Comparison of ENCODE assay signal across 8 cellular contexts in genomic region chr15:88623061-88623460, GRCh38. TPM values are rescaled to one million over a fixed set of nuclear protein-coding genes. Genes with fewer than 3 reads are reported as not detected.
A peak's percentile ranks its signal among the peaks of the same experiment; 100 is the strongest.
DNase-seq lines count a peak whose midpoint lies in the region; ATAC-seq and TF ChIP-seq lines count a peak whose summit lies in the region.

No MANE protein-coding gene starts in this region.

- no peak overlapping the region for H2BK15ac ChIP-seq in neuronal stem cell (ENCODE audit: low read length)

- POLR2A ChIA-PET in HEK293T (lab: Yijun Ruan, JAX) = no interaction called here

- H3K79me1 ChIP-seq in neuronal stem cell (ENCODE audit: low read depth, low read length) = peaks cover 8% of the 10 kb centered on the region

- no CpG with 5 or more reads among the region's 2 CpGs for WGBS in neuronal stem cell (ENCODE audit: extremely low coverage in 2 of 2, insufficient read length in 2 of 2, insufficient replicate concordance in 1 of 2), 2 donors

- H4K91ac ChIP-seq in neuronal stem cell (ENCODE audit: low read depth, low read length, poor library complexity) = no peak overlapping the region

- H3K4me3 ChIP-seq in SK-N-MC (peak overlapping the region; percentile 97), neuronal stem cell (ENCODE audit: low read length in 2 of 2) (peak overlapping the region in 1 of 2 donors; percentile 94)
- H3K4me3 ChIP-seq in effector memory CD4-positive, alpha-beta T cell (ENCODE audit: insufficient read depth, low read depth, low read length, poor library complexity, severe bottlenecking) = peak overlapping the region; percentile 18

- H2AFZ ChIP-seq in neuronal stem cell (ENCODE audit: low read length) = no peak overlapping the region

- no peak overlapping the region for H2BK5ac ChIP-seq in neuronal stem cell (ENCODE audit: low read length)

- no peak overlapping the region for H2AK5ac ChIP-seq in neuronal stem cell (ENCODE audit: low read depth, low read length)

- H3K14ac ChIP-seq in neuronal stem cell (ENCODE audit: low read length) = no peak overlapping the region

- H3K23ac ChIP-seq in neuronal stem cell (ENCODE audit: low read depth, low read length, poor library complexity) = no peak overlapping the region

- no peak overlapping the region for H2BK12ac ChIP-seq in neuronal stem cell (ENCODE audit: low read length)

- H3K27ac ChIP-seq in SK-N-MC (no peak overlapping the region), neuronal stem cell (replicated peaks; ENCODE audit: low read length) (no peak overlapping the region), caudate nucleus (ENCODE audit: low read depth, low read length) (no peak overlapping the region)
- H3K27ac ChIP-seq in effector memory CD4-positive, alpha-beta T cell (ENCODE audit: insufficient read depth, low read length, poor library complexity, severe bottlenecking) = peak overlapping the region; percentile 87

- H3K36me3 ChIP-seq in SK-N-MC (ENCODE audit: insufficient read depth, low read length) (peaks cover 23% of the 10 kb centered on the region; the same call in 1 of the 2 replicates), neuronal stem cell (replicated peaks in 1 of 2; ENCODE audit: control insufficient read depth in 2 of 2, insufficient read depth in 2 of 2, low read length in 2 of 2) (peaks cover 18 to 56% of the 10 kb centered on the region in 2 donors)
- no peaks in the 10 kb centered on the region for H3K36me3 ChIP-seq in effector memory CD4-positive, alpha-beta T cell (ENCODE audit: control insufficient read depth, insufficient read depth, low read length)

- ATAC-seq in HG03565 (IDR thresholded peaks at IDR 0.05; ENCODE audit: unreplicated experiment) = no peak

- peaks cover 58% of the 10 kb centered on the region for H3K4me1 ChIP-seq in effector memory CD4-positive, alpha-beta T cell (ENCODE audit: control insufficient read depth, insufficient read depth, low read length, poor library complexity, severe bottlenecking)
- peaks cover 16 to 17% of the 10 kb centered on the region in 2 donors for H3K4me1 ChIP-seq in neuronal stem cell (ENCODE audit: control insufficient read depth in 2 of 2, insufficient read depth in 1 of 2, low read depth in 1 of 2, low read length in 2 of 2)

- H3K4me2 ChIP-seq in neuronal stem cell (ENCODE audit: insufficient read depth, low read length, poor library complexity, severe bottlenecking) = peak overlapping the region; percentile 50

- no peak overlapping the region for H3K4ac ChIP-seq in neuronal stem cell (ENCODE audit: low read length)

- H3K18ac ChIP-seq in neuronal stem cell (ENCODE audit: low read length) = no peak overlapping the region

- peak overlapping the region; percentile 93 for H3K9ac ChIP-seq in SK-N-MC (ENCODE audit: insufficient read length)
- H3K9ac ChIP-seq in neuronal stem cell (ENCODE audit: low read depth, low read length, poor library complexity) = no peak overlapping the region

- DNase-seq in activated CD4-positive, alpha-beta T cell treated with anti-CD3 and anti-CD28 coated beads for 4 hours = peak; percentile 60 to 65
- DNase-seq in activated CD4-positive, alpha-beta T cell treated with anti-CD3 and anti-CD28 coated beads, Interleukin-2, amount 50 U/mL, for 1 hour = no peak
- DNase-seq in SK-N-MC (ENCODE audit: low read depth, low spot score) (no peak), neuronal stem cell (ENCODE audit: low spot score) (no peak), caudate nucleus (lab: John Stamatoyannopoulos, UW) (no peak), HEK293T (ENCODE audit: extremely low spot score) (no peak)
- no peak for DNase-seq in effector memory CD4-positive, alpha-beta T cell

- H3K27me3 ChIP-seq in effector memory CD4-positive, alpha-beta T cell (replicated peaks; ENCODE audit: control insufficient read depth, insufficient read depth, low read length, poor library complexity, severe bottlenecking) = no peaks in the 10 kb centered on the region
- H3K27me3 ChIP-seq in neuronal stem cell (ENCODE audit: control insufficient read depth in 3 of 3, insufficient read depth in 3 of 3, low read depth in 1 of 3, low read length in 3 of 3) = no peaks in the 10 kb centered on the region

- CTCF ChIA-PET in HEK293T (lab: Yijun Ruan, JAX) = no interaction called here

- no peaks in the 10 kb centered on the region for H3K9me3 ChIP-seq in SK-N-MC (ENCODE audit: low read depth, low read length)
- no peaks in the 10 kb centered on the region for H3K9me3 ChIP-seq in effector memory CD4-positive, alpha-beta T cell (ENCODE audit: control insufficient read depth, low read length)
- H3K9me3 ChIP-seq in neuronal stem cell (replicated peaks in 1 of 2; ENCODE audit: control insufficient read depth in 2 of 2, insufficient read depth in 1 of 2, low read depth in 1 of 2, low read length in 2 of 2) = no peaks in the 10 kb centered on the region

- no peak overlapping the region for H4K8ac ChIP-seq in neuronal stem cell (ENCODE audit: low read depth, low read length)

- no peak overlapping the region for H2BK120ac ChIP-seq in neuronal stem cell (ENCODE audit: low read depth, low read length)

TF ChIP-seq in HEK293T, 16 proteins besides CTCF, POLR2A, EP300 and RAD21:
- no peak for TF ChIP-seq NFRKB (IDR thresholded peaks at IDR 0.05)
- TF ChIP-seq L3MBTL2 (conservative IDR thresholded peaks at IDR 0.05) = no peak
- no peak for TF ChIP-seq BHLHE40 (IDR thresholded peaks at IDR 0.05; ENCODE audit: borderline replicate concordance)
- no peak for TF ChIP-seq CTBP1 (IDR thresholded peaks at IDR 0.05; ENCODE audit: borderline replicate concordance)
- no peak for TF ChIP-seq FOXK2 (IDR thresholded peaks at IDR 0.05)
- no peak for TF ChIP-seq FOXA1 (IDR thresholded peaks at IDR 0.05)
- TF ChIP-seq LEF1 (IDR thresholded peaks at IDR 0.05; ENCODE audit: borderline replicate concordance) = no peak
- no peak for TF ChIP-seq FOXM1 (IDR thresholded peaks at IDR 0.05; ENCODE audit: borderline replicate concordance)
- no peak for TF ChIP-seq HDGF (IDR thresholded peaks at IDR 0.05; ENCODE audit: borderline replicate concordance)
- no peak for TF ChIP-seq ARNT (IDR thresholded peaks at IDR 0.05)
- TF ChIP-seq SUZ12 (IDR thresholded peaks at IDR 0.05) = no peak
- no peak for TF ChIP-seq ELF4 (IDR thresholded peaks at IDR 0.05)
- TF ChIP-seq, protein P1, sequence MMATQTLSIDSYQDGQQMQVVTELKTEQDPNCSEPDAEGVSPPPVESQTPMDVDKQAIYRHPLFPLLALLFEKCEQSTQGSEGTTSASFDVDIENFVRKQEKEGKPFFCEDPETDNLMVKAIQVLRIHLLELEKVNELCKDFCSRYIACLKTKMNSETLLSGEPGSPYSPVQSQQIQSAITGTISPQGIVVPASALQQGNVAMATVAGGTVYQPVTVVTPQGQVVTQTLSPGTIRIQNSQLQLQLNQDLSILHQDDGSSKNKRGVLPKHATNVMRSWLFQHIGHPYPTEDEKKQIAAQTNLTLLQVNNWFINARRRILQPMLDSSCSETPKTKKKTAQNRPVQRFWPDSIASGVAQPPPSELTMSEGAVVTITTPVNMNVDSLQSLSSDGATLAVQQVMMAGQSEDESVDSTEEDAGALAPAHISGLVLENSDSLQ (IDR thresholded peaks at IDR 0.05) = no peak
- no peak for TF ChIP-seq SP1 (IDR thresholded peaks at IDR 0.05)
- no peak for TF ChIP-seq TARDBP (IDR thresholded peaks at IDR 0.05)
- no peak for TF ChIP-seq ZNF384 (IDR thresholded peaks at IDR 0.05)
TF ChIP-seq in HEK293T: peak in this region for 0.

RNA-seq across cellular contexts. Expression of gene AEN, which starts 1.9 kb away (rescaled TPM):
- 42.3 TPM for polyA plus RNA-seq in neuronal stem cell (2013, experiment 1 of 2)
- 41.6 TPM for polyA plus RNA-seq in neuronal stem cell (2013, experiment 2 of 2)

RNA-seq across cellular contexts. Expression of gene ISG20, which starts 15.8 kb away (rescaled TPM):
- 2.1 TPM for polyA plus RNA-seq in neuronal stem cell (2013, experiment 1 of 2)
- polyA plus RNA-seq in neuronal stem cell (2013, experiment 2 of 2) = 1.6 TPM

Comparison
In these comparisons a context has a peak if more than half of its experiments do, and no peak if none do; other contexts are left out.
1. DNase-seq: peak in activated CD4-positive, alpha-beta T cell treated with anti-CD3 and anti-CD28 coated beads for 4 hours (2 of 2); none in activated CD4-positive, alpha-beta T cell treated with anti-CD3 and anti-CD28 coated beads, Interleukin-2, amount 50 U/mL, for 1 hour (single experiment), SK-N-MC (single experiment), effector memory CD4-positive, alpha-beta T cell (0 of 3), neuronal stem cell (single experiment), caudate nucleus (0 of 61) and HEK293T (single experiment).